In genomic region chr17:56815711-56816110, GRCh38 we compare ENCODE assay signal across 22 cellular contexts. TPM values are rescaled to one million over a fixed set of nuclear protein-coding genes. Genes with fewer than 3 reads are reported as not detected.
A peak's percentile ranks its signal among the peaks of the same experiment; 100 is the strongest.
DNase-seq lines count a peak whose midpoint lies in the region; ATAC-seq and TF ChIP-seq lines count a peak whose summit lies in the region.
"Had no signal": no experiment of that assay in that cellular context is flagged by ENCODE, and none has a peak within 500 bp of the region (broad histone marks: within the 10 kb centered on the region; RNA-seq: fewer than 3 reads in every experiment).

No MANE protein-coding gene starts in this region.

- no peaks in the 10 kb centered on the region for H3K79me2 ChIP-seq in mammary epithelial cell (ENCODE audit: insufficient read depth, low read length)

- no peaks in the 10 kb centered on the region for H3K4me1 ChIP-seq in mammary epithelial cell (ENCODE audit: insufficient read depth, low read length)
- H3K4me1 ChIP-seq in spleen, result peaks cover 3 to 12% (median 8%) of the 10 kb centered on the region in 6 donors

- TF ChIP-seq POLR2A in spleen (IDR thresholded peaks at IDR 0.05) (no peak), erythroblast (IDR thresholded peaks at IDR 0.05; ENCODE audit: low read length) (no peak)

- H3K27ac Mint-ChIP-seq in MCF 10A (ENCODE audit: low read depth, unreplicated experiment), result no peak overlapping the region
- H3K27ac Mint-ChIP-seq: activated B cell treated with CpG ODN at 0.5 μM for 24 hours; activated CD8-positive, alpha-beta T cell treated with anti-CD3 and anti-CD28 coated beads for 36 hours; activated T-cell treated with anti-CD3 and anti-CD28 coated beads, Interleukin-2, amount 50 U/mL, for 24 hours; CD4-positive, CD25-positive, alpha-beta regulatory T cell; dendritic cell treated with granulocyte-macrophage colony-stimulating factor and Interleukin-4, amounts not matched to agents 40 ng/mL and 50 ng/mL, for 4 days; immature natural killer cell; T-helper 2 cell treated with Interferon-gamma antibody and Interleukin-4, amounts not matched to agents 5 μg/mL and 100 μg/mL, for 36 hours had no signal

- H3K27me3 Mint-ChIP-seq in MCF 10A (ENCODE audit: insufficient read depth, unreplicated experiment), result no peaks in the 10 kb centered on the region
- H3K27me3 Mint-ChIP-seq: activated B cell treated with CpG ODN at 0.5 μM for 24 hours; activated T-cell treated with anti-CD3 and anti-CD28 coated beads, Interleukin-2, amount 50 U/mL, for 24 hours; CD4-positive, CD25-positive, alpha-beta regulatory T cell had no signal

- no peaks in the 10 kb centered on the region for H4K20me1 ChIP-seq in mammary epithelial cell (ENCODE audit: insufficient read depth, low read length)

- CTCF ChIA-PET in MCF 10A (lab: Yijun Ruan, JAX), result interaction anchor here (0.7 to 0.9 kb wide), 2 partner anchors 31 to 128 kb away, joined by 3 read pairs; no protein-coding TSS in a partner anchor
- CTCF ChIA-PET in mammary epithelial cell (lab: Charles Lee; ENCODE audit: low non-redundant PET), result no interaction called here

- H3K36me3 ChIP-seq in mammary epithelial cell (ENCODE audit: insufficient read depth, low read length) (no peaks in the 10 kb centered on the region), spleen (no peaks in the 10 kb centered on the region)
- H3K36me3 ChIP-seq: vagina had no signal

- 95% methylated on average over 6 of the region's 6 CpGs for WGBS in mammary epithelial cell (ENCODE audit: low coverage, missing lambda C conversion rate)
- WGBS in spleen, 5 donors, result 81 to 87% (median 82%) methylated on average over 6 of the region's 6 CpGs

- peak; percentile 36 for DNase-seq in MCF 10A (ENCODE audit: unreplicated experiment)
- no peak for DNase-seq in mammary epithelial cell
- peak; percentile 82 for DNase-seq in amniotic epithelial cell (ENCODE audit: low read depth)
- DNase-seq in fibroblast of mammary gland (ENCODE audit: low read depth), result peak; percentile 45
- peak; percentile 6 for DNase-seq in spleen
- DNase-seq in erythroblast (lab: John Stamatoyannopoulos, UW), result no peak
- DNase-seq: activated B cell treated with CpG ODN at 0.5 μM for 24 hours; activated CD8-positive, alpha-beta T cell treated with anti-CD3 and anti-CD28 coated beads for 36 hours; activated naive CD4-positive, alpha-beta T cell treated with anti-CD3 and anti-CD28 coated beads, Interleukin-2, amount 50 U/mL, for 16 hours; activated T-cell treated with anti-CD3 and anti-CD28 coated beads, Interleukin-2, amount 50 U/mL, for 24 hours; body of pancreas; CD4-positive, CD25-positive, alpha-beta regulatory T cell; heart left ventricle; immature natural killer cell; left ventricle myocardium superior; NCI-H1436 treated with DMSO at 0.1 percent for 48 hours had no signal

- H3K9me3 ChIP-seq in mammary epithelial cell (replicated peaks; ENCODE audit: insufficient read depth, low read length) (no peaks in the 10 kb centered on the region), spleen (no peaks in the 10 kb centered on the region)
- H3K9me3 ChIP-seq: A549, body of pancreas, heart left ventricle, vagina had no signal

- intact Hi-C loops in MCF 10A (cut with micrococcal nuclease) (no loop called here), mammary epithelial cell (cut with micrococcal nuclease) (no loop called here), spleen (cut with DNase I; ENCODE audit: low total_unique reads) (loop anchor here (5.0 kb wide), 1 partner anchor 127 kb away; no protein-coding TSS in a partner anchor)

- H2AFZ ChIP-seq in mammary epithelial cell (ENCODE audit: low read depth, low read length), result no peak overlapping the region

- peaks cover 4% of the 10 kb centered on the region for H3K36me3 Mint-ChIP-seq in MCF 10A (ENCODE audit: insufficient read depth, unreplicated experiment)

- no peak overlapping the region for H3K4me3 Mint-ChIP-seq in MCF 10A (ENCODE audit: unreplicated experiment)
- H3K4me3 Mint-ChIP-seq: activated B cell treated with CpG ODN at 0.5 μM for 24 hours; activated CD8-positive, alpha-beta T cell treated with anti-CD3 and anti-CD28 coated beads for 36 hours; activated T-cell treated with anti-CD3 and anti-CD28 coated beads, Interleukin-2, amount 50 U/mL, for 24 hours; CD4-positive, CD25-positive, alpha-beta regulatory T cell; dendritic cell treated with granulocyte-macrophage colony-stimulating factor and Interleukin-4, amounts not matched to agents 40 ng/mL and 50 ng/mL, for 4 days; immature natural killer cell; T-helper 2 cell treated with Interferon-gamma antibody and Interleukin-4, amounts not matched to agents 5 μg/mL and 100 μg/mL, for 36 hours had no signal

- POLR2A ChIA-PET in MCF 10A (lab: Yijun Ruan, JAX), result interaction anchor here (0.7 to 5.3 kb wide), 8 partner anchors 9 to 98 kb away, joined by 3 to 59 read pairs (median 4); partner anchors contain the start of genes C17orf67, DGKE and TRIM25

- no peak overlapping the region for H3K4me3 ChIP-seq in mammary epithelial cell (replicated peaks in 1 of 3; ENCODE audit: insufficient read depth in 1 of 3, low read depth in 2 of 3, low read length in 3 of 3)
- no peak overlapping the region for H3K4me3 ChIP-seq in fibroblast of mammary gland (ENCODE audit: control insufficient read depth, low read depth, low read length)
- no peak overlapping the region for H3K4me3 ChIP-seq in spleen
- H3K4me3 ChIP-seq: A549, body of pancreas, heart left ventricle, vagina had no signal

- H3K27me3 ChIP-seq in mammary epithelial cell (ENCODE audit: insufficient read depth, low read length) (no peaks in the 10 kb centered on the region), spleen (replicated peaks in 1 of 7) (no peaks in the 10 kb centered on the region)
- H3K27me3 ChIP-seq: body of pancreas, heart left ventricle, vagina had no signal

- no peak overlapping the region for H3K4me2 ChIP-seq in mammary epithelial cell (ENCODE audit: insufficient read depth, low read depth, low read length)
- H3K4me2 ChIP-seq: A549 had no signal

- in situ Hi-C loops in mammary epithelial cell (cut with MboI; ENCODE audit: low sequenced_read_pairs in 2 of 2), result loop anchor here in 1 of 2 donors (5.0 kb wide), 1 partner anchor 122 kb away; no protein-coding TSS in a partner anchor

- BruUV-seq in MCF 10A (replicated peaks; lab: Mats Ljungman, UMichigan), result no TSS peak
- BruUV-seq in mammary epithelial cell (replicated peaks; lab: Mats Ljungman, UMichigan), result no TSS peak

- H3K4me1 Mint-ChIP-seq in MCF 10A (ENCODE audit: insufficient read depth, unreplicated experiment), result no peaks in the 10 kb centered on the region

- ATAC-seq in HG03039 (IDR thresholded peaks at IDR 0.05; ENCODE audit: unreplicated experiment) (no peak), GM18498 (IDR thresholded peaks at IDR 0.05; ENCODE audit: unreplicated experiment) (no peak)
- ATAC-seq: A549; activated CD8-positive, alpha-beta T cell treated with anti-CD3 and anti-CD28 coated beads for 36 hours; body of pancreas; heart left ventricle; left ventricle myocardium superior had no signal

- H3K9ac ChIP-seq in mammary epithelial cell (ENCODE audit: insufficient read depth, low read length), result no peak overlapping the region

- no peaks in the 10 kb centered on the region for H3K9me3 Mint-ChIP-seq in MCF 10A (ENCODE audit: unreplicated experiment)
- H3K9me3 Mint-ChIP-seq: activated B cell treated with CpG ODN at 0.5 μM for 24 hours; activated CD8-positive, alpha-beta T cell treated with anti-CD3 and anti-CD28 coated beads for 36 hours; activated T-cell treated with anti-CD3 and anti-CD28 coated beads, Interleukin-2, amount 50 U/mL, for 24 hours; CD4-positive, CD25-positive, alpha-beta regulatory T cell; dendritic cell treated with granulocyte-macrophage colony-stimulating factor and Interleukin-4, amounts not matched to agents 40 ng/mL and 50 ng/mL, for 4 days; immature natural killer cell; T-helper 2 cell treated with Interferon-gamma antibody and Interleukin-4, amounts not matched to agents 5 μg/mL and 100 μg/mL, for 36 hours had no signal

- no peak for TF ChIP-seq CTCF in MCF 10A (IDR thresholded peaks at IDR 0.05; ENCODE audit: unreplicated experiment)
- TF ChIP-seq CTCF in mammary epithelial cell (conservative IDR thresholded peaks at IDR 0.05 in 1 of 2, IDR thresholded peaks at IDR 0.05 in 1 of 2; ENCODE audit: extremely low read depth in 1 of 2, insufficient read depth in 1 of 2, low read depth in 1 of 2, low read length in 2 of 2), result no peak
- TF ChIP-seq CTCF in fibroblast of mammary gland (conservative IDR thresholded peaks at IDR 0.05; ENCODE audit: control insufficient read depth, insufficient read depth, low read depth, low read length), result no peak
- TF ChIP-seq CTCF in spleen (IDR thresholded peaks at IDR 0.05 in 8 of 11, conservative IDR thresholded peaks at IDR 0.05 in 3 of 11), result no peak

- H3K27ac ChIP-seq in mammary epithelial cell (ENCODE audit: insufficient read depth, low read depth, low read length), result no peak overlapping the region
- no peak overlapping the region for H3K27ac ChIP-seq in spleen
- H3K27ac ChIP-seq: A549, body of pancreas, heart left ventricle, vagina had no signal

- dilution Hi-C loops in mammary epithelial cell (cut with HindIII; ENCODE audit: low sequenced_read_pairs), result no loop called here

RNA-seq across cellular contexts. Expression of gene C17orf67, which starts 18.0 kb away (rescaled TPM):
- 3.3 and 3.5 TPM in 2 replicates for total RNA-seq in MCF 10A (2022)
- total RNA-seq in mammary epithelial cell, result 1 to 10 TPM in 1 of 2 donors, under 1 TPM in 1; 0.17 to 2.6 TPM
- 0.42 TPM for polyA plus RNA-seq in mammary epithelial cell
- polyA minus RNA-seq in mammary epithelial cell, result not detected
- total RNA-seq in spleen, result 1 to 10 TPM; 2.4 to 6.0 (median 4.3) TPM
- 10 to 100 TPM in 1 of 3 donors, 1 to 10 TPM in 2; 2.0 to 10.4 (median 6.9) TPM for polyA plus RNA-seq in spleen

RNA-seq across cellular contexts. Expression of gene DGKE, which starts 18.2 kb away (rescaled TPM):
- total RNA-seq in MCF 10A (2022) (16.5 and 23.9 TPM in 2 replicates), mammary epithelial cell (10 to 100 TPM in 1 of 2 donors, 1 to 10 TPM in 1; 6.7 to 13.4 TPM), spleen (10 to 100 TPM; 14.3 to 37.3 (median 25.3) TPM)
- polyA plus RNA-seq in mammary epithelial cell (2.9 TPM), spleen (1 to 10 TPM; 2.3 to 5.6 (median 4.2) TPM)
- polyA minus RNA-seq in mammary epithelial cell, result 5.4 TPM

Comparison
In these comparisons a context has a peak if more than half of its experiments do, and no peak if none do; other contexts are left out.
1. DNase-seq: peak in MCF 10A (single experiment), amniotic epithelial cell (single experiment), fibroblast of mammary gland (single experiment) and spleen (single experiment); none in mammary epithelial cell (single experiment) and erythroblast (0 of 2).